18 cellular contexts compared by ENCODE assay signal in the genomic region with DNA sequence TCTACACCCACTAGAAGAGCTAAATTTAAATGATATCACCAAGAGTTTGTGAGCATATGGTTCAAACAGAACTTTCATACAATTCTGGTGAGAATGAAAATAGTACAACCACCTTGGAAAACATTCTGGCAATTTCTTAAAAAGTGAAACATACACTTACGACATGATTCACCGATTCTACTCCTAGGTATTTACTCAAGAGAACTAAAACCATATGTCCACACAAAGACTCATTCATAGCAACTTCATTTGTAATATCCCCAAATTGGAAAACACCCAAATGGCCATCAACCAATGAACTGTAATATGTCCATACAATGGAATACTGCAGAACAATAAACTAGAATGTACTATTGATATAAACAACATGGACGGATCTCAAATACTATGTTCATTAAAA. TPM values are rescaled to one million over a fixed set of nuclear protein-coding genes. Genes with fewer than 3 reads are reported as not detected.
DNase-seq lines count a peak whose midpoint lies in the region; TF ChIP-seq lines count a peak whose summit lies in the region.
"Had no signal": no experiment of that assay in that cellular context is flagged by ENCODE, and none has a peak within 500 bp of the region (broad histone marks: within the 10 kb centered on the region; RNA-seq: fewer than 3 reads in every experiment).

No MANE protein-coding gene starts in this region.

- TF ChIP-seq CTCF in WI38 (IDR thresholded peaks at IDR 0.05; ENCODE audit: low read depth, low read length) = no peak
- TF ChIP-seq CTCF in fibroblast of mammary gland (conservative IDR thresholded peaks at IDR 0.05; ENCODE audit: control insufficient read depth, insufficient read depth, low read depth, low read length) = no peak
- TF ChIP-seq CTCF in smooth muscle cell (IDR thresholded peaks at IDR 0.05; ENCODE audit: borderline replicate concordance, insufficient read depth, poor library complexity, severe bottlenecking) = no peak
- no peak for TF ChIP-seq CTCF in GM20000 (IDR thresholded peaks at IDR 0.05; ENCODE audit: extremely low read depth, missing control alignments)

- peaks cover 21% of the 10 kb centered on the region for H4K20me1 ChIP-seq in smooth muscle cell (ENCODE audit: low read depth)

- 87% methylated on average over 3 of the region's 3 CpGs for WGBS in smooth muscle cell (ENCODE audit: low lambda C conversion rate)

- H2AFZ ChIP-seq in smooth muscle cell (ENCODE audit: low read depth) = no peak overlapping the region

- H3F3A ChIP-seq in smooth muscle cell (ENCODE audit: low read depth) = no peaks in the 10 kb centered on the region

- H3K9me3 ChIP-seq in smooth muscle cell (replicated peaks; ENCODE audit: low read depth) = no peaks in the 10 kb centered on the region
- H3K9me3 ChIP-seq in CD8-positive, alpha-beta memory T cell (ENCODE audit: low read length) = no peaks in the 10 kb centered on the region
- H3K9me3 ChIP-seq: left lung, suprapubic skin had no signal

- peaks cover 3 to 62% (median 12%) of the 10 kb centered on the region in 3 donors for H3K36me3 Mint-ChIP-seq in CD8-positive, alpha-beta memory T cell

- H3K4me2 ChIP-seq in smooth muscle cell = no peak overlapping the region

- H3K9me3 Mint-ChIP-seq in CD8-positive, alpha-beta memory T cell = no peaks in the 10 kb centered on the region
- H3K9me3 Mint-ChIP-seq: activated naive CD8-positive, alpha-beta T cell treated with anti-CD3 and anti-CD28 coated beads, Interleukin-2, amount 50 U/mL, for 24 hours; T-cell had no signal

- H3K9ac ChIP-seq in smooth muscle cell (ENCODE audit: low read depth) = no peak overlapping the region

- H3K4me3 ChIP-seq in WI38 (ENCODE audit: low read depth, low read length) = 0 out of 2 replicates have a peak overlapping the region, but pooled peaks have one; percentile 3
- no peak overlapping the region for H3K4me3 ChIP-seq in fibroblast of mammary gland (ENCODE audit: control insufficient read depth, low read depth, low read length)
- H3K4me3 ChIP-seq in smooth muscle cell = no peak overlapping the region
- no peak overlapping the region for H3K4me3 ChIP-seq in CD8-positive, alpha-beta memory T cell (ENCODE audit: low read length)
- H3K4me3 ChIP-seq: left lung, skin epidermis, suprapubic skin had no signal

- POLR2A ChIA-PET in CD8-positive, alpha-beta memory T cell (lab: Charles Lee) = no interaction called here

- no peak overlapping the region for H3K4me3 Mint-ChIP-seq in CD8-positive, alpha-beta memory T cell
- H3K4me3 Mint-ChIP-seq: activated CD4-positive, alpha-beta T cell treated with anti-CD3 and anti-CD28 coated beads for 36 hours; activated naive CD8-positive, alpha-beta T cell treated with anti-CD3 and anti-CD28 coated beads, Interleukin-2, amount 50 U/mL, for 24 hours; neural crest cell; T-cell had no signal

- H3K27me3 ChIP-seq in smooth muscle cell (ENCODE audit: low read depth) = no peaks in the 10 kb centered on the region
- no peaks in the 10 kb centered on the region for H3K27me3 ChIP-seq in CD8-positive, alpha-beta memory T cell (ENCODE audit: insufficient read depth, low read length, poor library complexity, severe bottlenecking)
- H3K27me3 ChIP-seq: left lung, suprapubic skin had no signal

- no peaks in the 10 kb centered on the region for H3K4me1 Mint-ChIP-seq in CD8-positive, alpha-beta memory T cell
- H3K4me1 Mint-ChIP-seq: activated CD4-positive, alpha-beta T cell treated with anti-CD3 and anti-CD28 coated beads for 36 hours; activated naive CD8-positive, alpha-beta T cell treated with anti-CD3 and anti-CD28 coated beads, Interleukin-2, amount 50 U/mL, for 24 hours; neural crest cell; T-cell had no signal

- peaks cover 22% of the 10 kb centered on the region for H3K79me2 ChIP-seq in smooth muscle cell (ENCODE audit: low read depth)

- CTCF ChIA-PET in CD8-positive, alpha-beta memory T cell (lab: Charles Lee) = no interaction called here

- peaks cover 5% of the 10 kb centered on the region for H3K36me3 ChIP-seq in smooth muscle cell (ENCODE audit: low read depth)
- H3K36me3 ChIP-seq in CD8-positive, alpha-beta memory T cell (ENCODE audit: insufficient read depth, low read length) = peaks cover 21% of the 10 kb centered on the region

- no peaks in the 10 kb centered on the region for H3K27me3 Mint-ChIP-seq in CD8-positive, alpha-beta memory T cell
- H3K27me3 Mint-ChIP-seq: activated CD4-positive, alpha-beta T cell treated with anti-CD3 and anti-CD28 coated beads for 36 hours; activated naive CD8-positive, alpha-beta T cell treated with anti-CD3 and anti-CD28 coated beads, Interleukin-2, amount 50 U/mL, for 24 hours; T-cell had no signal

- peak overlapping the region; percentile 29 for H3K27ac ChIP-seq in smooth muscle cell (ENCODE audit: low read depth)
- H3K27ac ChIP-seq in CD8-positive, alpha-beta memory T cell (ENCODE audit: low read depth, low read length) = no peak overlapping the region
- H3K27ac ChIP-seq: left lung, skin epidermis, suprapubic skin had no signal

- no peak overlapping the region for H3K27ac Mint-ChIP-seq in CD8-positive, alpha-beta memory T cell
- H3K27ac Mint-ChIP-seq: activated CD4-positive, alpha-beta T cell treated with anti-CD3 and anti-CD28 coated beads for 36 hours; activated naive CD8-positive, alpha-beta T cell treated with anti-CD3 and anti-CD28 coated beads, Interleukin-2, amount 50 U/mL, for 24 hours had no signal

- DNase-seq in H4 (ENCODE audit: low spot score) = peak; percentile 24
- peak; percentile 97 for DNase-seq in fibroblast of mammary gland (ENCODE audit: low read depth)
- no peak for DNase-seq in smooth muscle cell (lab: John Stamatoyannopoulos, UW; ENCODE audit: unreplicated experiment)
- DNase-seq in GF-D8 (lab: John Stamatoyannopoulos, UW) = no peak
- DNase-seq in GM20000 (ENCODE audit: low spot score) = no peak
- DNase-seq in CD8-positive, alpha-beta memory T cell = no peak
- DNase-seq in cerebellar cortex (ENCODE audit: low spot score) = no peak
- DNase-seq: activated CD4-positive, alpha-beta T cell treated with anti-CD3 and anti-CD28 coated beads for 36 hours; activated naive CD8-positive, alpha-beta T cell treated with anti-CD3 and anti-CD28 coated beads, Interleukin-2, amount 50 U/mL, for 24 hours; effector CD4-positive, alpha-beta T cell; head of caudate nucleus; left lung; NCI-H345; T-cell had no signal

- no peaks in the 10 kb centered on the region for H3K4me1 ChIP-seq in smooth muscle cell (ENCODE audit: low read depth)
- no peaks in the 10 kb centered on the region for H3K4me1 ChIP-seq in CD8-positive, alpha-beta memory T cell (ENCODE audit: insufficient read depth, low read length)
- H3K4me1 ChIP-seq: left lung, suprapubic skin had no signal

RNA-seq across cellular contexts. Expression of gene ADAM30, which starts 51.2 kb away (rescaled TPM):
- total RNA-seq in H4 (2014; rRNA removed; shearing (Covaris generic)) = not detected in 2 replicates
- total RNA-seq in smooth muscle cell = not detected in 2 replicates
- not detected in 2 replicates for polyA plus RNA-seq in smooth muscle cell
- total RNA-seq in CD8-positive, alpha-beta memory T cell = not detected
- not detected for polyA plus RNA-seq in CD8-positive, alpha-beta memory T cell
- total RNA-seq: activated CD4-positive, alpha-beta T cell treated with anti-CD3 and anti-CD28 coated beads for 36 hours; left lung; neural crest cell; suprapubic skin; T-cell had no signal

Comparison
In these comparisons a context has a peak if more than half of its experiments do, and no peak if none do; other contexts are left out.
1. DNase-seq: peak in H4 (single experiment) and fibroblast of mammary gland (single experiment); none in smooth muscle cell (single experiment), GF-D8 (single experiment), GM20000 (single experiment), CD8-positive, alpha-beta memory T cell (0 of 5) and cerebellar cortex (single experiment).